23 cellular contexts compared by ENCODE assay signal in genomic region chr11:28702871-28703270, GRCh38.
A peak's percentile ranks its signal among the peaks of the same experiment; 100 is the strongest.
DNase-seq lines count a peak whose midpoint lies in the region; ATAC-seq and TF ChIP-seq lines count a peak whose summit lies in the region.
"Had no signal": no experiment of that assay in that cellular context is flagged by ENCODE, and none has a peak within 500 bp of the region (broad histone marks: within the 10 kb centered on the region; RNA-seq: fewer than 3 reads in every experiment).

No MANE protein-coding gene starts in this region.

- no peak overlapping the region; the same call in 2 of the 3 replicates for H2BK15ac ChIP-seq in IMR-90 (ENCODE audit: low read depth, low read length)
- H2BK15ac ChIP-seq in mesendoderm (replicated peaks; ENCODE audit: low read depth) = no peak overlapping the region

- peak overlapping the region; percentile 3; the same call in 1 of the 2 replicates for H4K5ac ChIP-seq in IMR-90 (ENCODE audit: low read depth, low read length)
- no peak overlapping the region for H4K5ac ChIP-seq in mesendoderm (ENCODE audit: low read length)

- TF ChIP-seq CTCF in Calu3 (IDR thresholded peaks at IDR 0.05; ENCODE audit: unreplicated experiment) (no peak), IMR-90 (conservative IDR thresholded peaks at IDR 0.05; ENCODE audit: low read depth, low read length) (no peak), RWPE2 (IDR thresholded peaks at IDR 0.05; ENCODE audit: poor library complexity, severe bottlenecking) (no peak)

- H2BK120ac ChIP-seq in IMR-90 (ENCODE audit: low read depth, low read length) (0 out of 2 replicates have a peak overlapping the region, but pooled peaks have one; percentile 56), mesendoderm (ENCODE audit: low read depth, low read length) (no peak overlapping the region)

- H3K9me3 ChIP-seq in IMR-90 (ENCODE audit: control insufficient read depth, insufficient read depth, low read length) (no peaks in the 10 kb centered on the region), RWPE2 (ENCODE audit: severe bottlenecking) (peaks cover 4% of the 10 kb centered on the region)
- H3K9me3 ChIP-seq: HAP-1 had no signal

- dilution Hi-C loops in IMR-90 (cut with HindIII; ENCODE audit: low sequenced_read_pairs, unreplicated experiment) = no loop called here

- H3K4me3 Mint-ChIP-seq in Calu3 (ENCODE audit: low read depth, unreplicated experiment) = peak overlapping the region; percentile 57
- H3K4me3 Mint-ChIP-seq: CD8-positive, alpha-beta T cell; GM23338 had no signal

- peaks cover 11% of the 10 kb centered on the region for H3K4me1 ChIP-seq in IMR-90 (ENCODE audit: control insufficient read depth, insufficient read depth, low read length)
- peaks cover 25% of the 10 kb centered on the region for H3K4me1 ChIP-seq in RWPE2 (ENCODE audit: insufficient read depth, poor library complexity, severe bottlenecking)
- no peaks in the 10 kb centered on the region for H3K4me1 ChIP-seq in mesendoderm (ENCODE audit: control insufficient read depth, low read depth, low read length)
- H3K4me1 ChIP-seq: HAP-1 had no signal

- H3K4me3 ChIP-seq in IMR-90 (ENCODE audit: insufficient read depth, low read depth, low read length) (no peak overlapping the region), RWPE2 (ENCODE audit: severe bottlenecking) (peak overlapping the region; percentile 5), mesendoderm (ENCODE audit: low read length) (no peak overlapping the region)
- H3K4me3 ChIP-seq: GM23338, HAP-1 had no signal

- peak overlapping the region; percentile 94 for H3K27ac Mint-ChIP-seq in Calu3 (ENCODE audit: unreplicated experiment)
- H3K27ac Mint-ChIP-seq: CD8-positive, alpha-beta T cell; GM23338 had no signal

- H3K36me3 Mint-ChIP-seq in Calu3 (ENCODE audit: insufficient read depth, unreplicated experiment) = peaks cover 9% of the 10 kb centered on the region
- H3K36me3 Mint-ChIP-seq: CD8-positive, alpha-beta T cell had no signal

- H2BK5ac ChIP-seq in IMR-90 (ENCODE audit: low read depth, low read length, poor library complexity, severe bottlenecking) (no peak overlapping the region), mesendoderm (ENCODE audit: low read length) (no peak overlapping the region)

- H3K4ac ChIP-seq in IMR-90 (ENCODE audit: low read depth, low read length) = no peak overlapping the region
- no peak overlapping the region for H3K4ac ChIP-seq in mesendoderm (ENCODE audit: low read depth, low read length)

- no peaks in the 10 kb centered on the region for H4K20me1 ChIP-seq in IMR-90 (ENCODE audit: insufficient read depth, low read length)

- no peak overlapping the region for H3K4me2 ChIP-seq in IMR-90 (ENCODE audit: low read depth, low read length)
- H3K4me2 ChIP-seq in mesendoderm (ENCODE audit: low read length) = no peak overlapping the region
- H3K4me2 ChIP-seq: GM23338 had no signal

- DNase-seq in Calu3 (peak; percentile 10), IMR-90 (no peak), RWPE2 (ENCODE audit: low spot score) (no peak), mesendoderm (peak; percentile 32), NCI-H748 treated with DMSO at 0.1 percent for 48 hours (lab: John Stamatoyannopoulos, UW) (no peak)
- no peak for DNase-seq in activated effector memory CD4-positive, alpha-beta T cell treated with Interleukin-2 at 50 U/mL for 16 hours
- DNase-seq: AML-193; C1 segment of cervical spinal cord; CD8-positive, alpha-beta T cell; DMS153; GDM1; Kasumi-1; MM.1S; NCI-H1048; NCI-H1436; NCI-H1930; NCI-H2227 treated with DMSO at 0.1 percent for 48 hours; NCI-H524; NCI-H82; Right ventricle myocardium superior had no signal

- H3K23ac ChIP-seq in IMR-90 (ENCODE audit: low read depth, low read length) (no peak overlapping the region), mesendoderm (ENCODE audit: low read length) (no peak overlapping the region)

- H2AK5ac ChIP-seq in IMR-90 (ENCODE audit: low read depth, low read length) (peak overlapping the region; percentile 60; the same call in 1 of the 2 replicates), mesendoderm (ENCODE audit: low read length) (no peak overlapping the region)

- peak overlapping the region; percentile 46; the same call in 1 of the 2 replicates for H4K91ac ChIP-seq in IMR-90 (ENCODE audit: insufficient read depth, low read depth, low read length)

- H3K56ac ChIP-seq in IMR-90 (ENCODE audit: extremely low read depth, insufficient read depth, low read length) (no peak overlapping the region), mesendoderm (ENCODE audit: low read length) (no peak overlapping the region)

- peak overlapping the region; percentile 76 for H2BK20ac ChIP-seq in IMR-90 (ENCODE audit: low read depth, low read length)

- in situ Hi-C loops in IMR-90 (cut with MboI; ENCODE audit: low sequenced_read_pairs) = no loop called here

- WGBS in IMR-90 (ENCODE audit: extremely low coverage in 2 of 2, insufficient read length in 1 of 2), 2 experiments = no CpG with 5 or more reads among the region's 1 CpG
- WGBS in mesendoderm (ENCODE audit: extremely low coverage, insufficient coverage, low lambda C conversion rate) = no CpG with 5 or more reads among the region's 1 CpG

- CTCF ChIA-PET in Calu3 (lab: Charles Lee) = interaction anchor here (1.2 to 1.6 kb wide), 2 partner anchors 35 to 457 kb away, joined by 3 to 7 read pairs; no protein-coding TSS in a partner anchor
- CTCF ChIA-PET in IMR-90 (lab: Yijun Ruan, JAX) = no interaction called here

- no peaks in the 10 kb centered on the region for H3K27me3 ChIP-seq in IMR-90 (ENCODE audit: control insufficient read depth, insufficient read depth, low read length)
- H3K27me3 ChIP-seq in RWPE2 (ENCODE audit: insufficient read depth, poor library complexity, severe bottlenecking) = no peaks in the 10 kb centered on the region
- H3K27me3 ChIP-seq in mesendoderm (ENCODE audit: insufficient read depth, low read length, poor library complexity) = no peaks in the 10 kb centered on the region

- POLR2A ChIA-PET in IMR-90 (lab: Charles Lee; ENCODE audit: unreplicated experiment) = no interaction called here

- BruUV-seq in Calu3 (replicated peaks; lab: Mats Ljungman, UMichigan) = no TSS peak
- BruUV-seq in IMR-90 (replicated peaks; lab: Mats Ljungman, UMichigan) = no TSS peak

- H3K9ac ChIP-seq in IMR-90 (ENCODE audit: low read depth, low read length) (no peak overlapping the region), mesendoderm (ENCODE audit: low read length) (no peak overlapping the region)

- H3K9me1 ChIP-seq in IMR-90 (ENCODE audit: insufficient read depth, low read length) = no peaks in the 10 kb centered on the region

- intact Hi-C loops in Calu3 (cut with micrococcal nuclease; ENCODE audit: unreplicated experiment) (loop anchor here (1.0 to 10.0 kb wide), 8 partner anchors 34 to 629 kb away; no protein-coding TSS in a partner anchor), IMR-90 (cut with micrococcal nuclease) (no loop called here)

- H3K18ac ChIP-seq in IMR-90 (ENCODE audit: low read depth, low read length) (peak overlapping the region; percentile 88; the same call in 1 of the 2 replicates), mesendoderm (ENCODE audit: low read length) (no peak overlapping the region)

- H3K79me1 ChIP-seq in IMR-90 (ENCODE audit: low read depth in 1 of 2, low read length in 2 of 2) (no peaks in the 10 kb centered on the region), mesendoderm (ENCODE audit: low read length) (no peaks in the 10 kb centered on the region)

- ATAC-seq in IMR-90 (ENCODE audit: low read depth) (no peak), RWPE2 (ENCODE audit: low read depth) (peak; percentile 57), HG02642 (IDR thresholded peaks at IDR 0.05; ENCODE audit: poor library complexity, unreplicated experiment) (no peak)
- ATAC-seq: CD8-positive, alpha-beta T cell; GM23338 had no signal

- H3K36me3 ChIP-seq in IMR-90 (ENCODE audit: control insufficient read depth, insufficient read depth, low read length) (no peaks in the 10 kb centered on the region), RWPE2 (ENCODE audit: low read depth) (no peaks in the 10 kb centered on the region), mesendoderm (ENCODE audit: control insufficient read depth, insufficient read depth, low read length) (no peaks in the 10 kb centered on the region)
- H3K36me3 ChIP-seq: HAP-1 had no signal

- no peaks in the 10 kb centered on the region for H3K27me3 Mint-ChIP-seq in Calu3 (ENCODE audit: unreplicated experiment)

- H3K9me3 Mint-ChIP-seq in Calu3 (ENCODE audit: low read depth, unreplicated experiment) = peaks cover 6% of the 10 kb centered on the region
- H3K9me3 Mint-ChIP-seq: GM23338 had no signal

- H2AFZ ChIP-seq in IMR-90 (replicated peaks; ENCODE audit: low read length, poor library complexity) = no peak overlapping the region
- H2AFZ ChIP-seq: GM23338 had no signal

- H3K4me1 Mint-ChIP-seq in Calu3 (ENCODE audit: low read depth, unreplicated experiment) = peaks cover 77% of the 10 kb centered on the region

- no peak for TF ChIP-seq RAD21 in IMR-90 (IDR thresholded peaks at IDR 0.05; ENCODE audit: low read length)

- no peak for TF ChIP-seq POLR2A in IMR-90 (IDR thresholded peaks at IDR 0.05; ENCODE audit: low read depth, low read length)

- no peak overlapping the region for H3K14ac ChIP-seq in IMR-90 (replicated peaks; ENCODE audit: low read depth, low read length)

- H3K79me2 ChIP-seq in mesendoderm (ENCODE audit: control insufficient read depth, insufficient read depth, low read length) = no peaks in the 10 kb centered on the region

- 0 out of 4 replicates have a peak overlapping the region, but pooled peaks of 1 of the 2 experiments have one; percentile 1 for H4K8ac ChIP-seq in IMR-90 (ENCODE audit: low read depth in 2 of 2, low read length in 2 of 2)
- H4K8ac ChIP-seq in mesendoderm (ENCODE audit: low read depth, low read length) = no peak overlapping the region

- no peak overlapping the region for H3K27ac ChIP-seq in IMR-90 (ENCODE audit: insufficient read depth, low read length)
- peak overlapping the region; percentile 90 for H3K27ac ChIP-seq in RWPE2 (ENCODE audit: poor library complexity, severe bottlenecking)
- H3K27ac ChIP-seq in mesendoderm (ENCODE audit: low read depth, low read length) = no peak overlapping the region

- no peak overlapping the region for H2AK9ac ChIP-seq in IMR-90 (replicated peaks; ENCODE audit: low read depth, low read length, poor library complexity)

TF ChIP-seq in IMR-90, 13 proteins besides CTCF, POLR2A, EP300 and RAD21 (continues in another document):
- no peak for TF ChIP-seq SMC3 (IDR thresholded peaks at IDR 0.05; ENCODE audit: low read depth, low read length)
- no peak for TF ChIP-seq BHLHE40 (IDR thresholded peaks at IDR 0.05; ENCODE audit: low read depth, low read length)
- no peak for TF ChIP-seq MXI1 (IDR thresholded peaks at IDR 0.05; ENCODE audit: borderline replicate concordance, low read depth, low read length)
- no peak for TF ChIP-seq USF2 (IDR thresholded peaks at IDR 0.05; ENCODE audit: low read depth, low read length)
- TF ChIP-seq CEBPB (IDR thresholded peaks at IDR 0.05; ENCODE audit: low read depth, low read length) = no peak
- TF ChIP-seq RFX5 (IDR thresholded peaks at IDR 0.05; ENCODE audit: low read depth, low read length) = no peak

Comparison
In these comparisons a context has a peak if more than half of its experiments do, and no peak if none do; other contexts are left out.
1. DNase-seq: peak in Calu3 (single experiment) and mesendoderm (single experiment); none in IMR-90 (single experiment), RWPE2 (single experiment), NCI-H748 treated with DMSO at 0.1 percent for 48 hours (single experiment) and activated effector memory CD4-positive, alpha-beta T cell treated with Interleukin-2 at 50 U/mL for 16 hours (single experiment).